8 cellular contexts compared by ENCODE assay signal in genomic region chr5:83471405-83472212, GRCh38. TPM values are rescaled to one million over a fixed set of nuclear protein-coding genes. Genes with fewer than 3 reads are reported as not detected.
A peak's percentile ranks its signal among the peaks of the same experiment; 100 is the strongest.
DNase-seq lines count a peak whose midpoint lies in the region; ATAC-seq and TF ChIP-seq lines count a peak whose summit lies in the region.

Gene VCAN (plus strand): TSS chr5:83471744. CDS start chr5:83483519, 11,775 bp downstream.

- intact Hi-C loops in CD4-positive, alpha-beta T cell (cut with DNase I, micrococcal nuclease): loop anchor here in 1 of 2 experiments (5.0 kb wide), 1 partner anchor 1119 kb away; no protein-coding TSS in a partner anchor

- no peaks in the 10 kb centered on the region for H3K9me3 Mint-ChIP-seq in CD4-positive, alpha-beta T cell
- H3K9me3 Mint-ChIP-seq in activated T-helper 17 cell treated with anti-CD3 and anti-CD28 coated beads, Interleukin-2, amount 50 U/mL, for 72 hours: no peaks in the 10 kb centered on the region
- peaks cover 14% of the 10 kb centered on the region for H3K9me3 Mint-ChIP-seq in glutamatergic neuron (ENCODE audit: unreplicated experiment)

- CTCF ChIA-PET in CD4-positive, alpha-beta T cell (lab: Charles Lee): no interaction called here

- no peak within 1 kb of the TSS for H3K27ac Mint-ChIP-seq in CD4-positive, alpha-beta T cell
- H3K27ac Mint-ChIP-seq in activated T-helper 17 cell treated with anti-CD3 and anti-CD28 coated beads, Interleukin-2, amount 50 U/mL, for 72 hours: no peak within 1 kb of the TSS
- peak within 1 kb of the TSS; percentile 94 for H3K27ac Mint-ChIP-seq in glutamatergic neuron (ENCODE audit: unreplicated experiment)

- ATAC-seq in CD4-positive, alpha-beta T cell (ENCODE audit: poor library complexity): no peak
- ATAC-seq in activated T-helper 17 cell treated with anti-CD3 and anti-CD28 coated beads, Interleukin-2, amount 50 U/mL, for 72 hours (replicated peaks): no peak
- ATAC-seq in GM21786 (IDR thresholded peaks at IDR 0.05; ENCODE audit: unreplicated experiment) (no peak), HG02884 (IDR thresholded peaks at IDR 0.05; ENCODE audit: unreplicated experiment) (no peak)

- no peaks in the 10 kb centered on the region for H3K36me3 Mint-ChIP-seq in CD4-positive, alpha-beta T cell (ENCODE audit: low read depth)
- peaks cover 8% of the 10 kb centered on the region for H3K36me3 Mint-ChIP-seq in activated T-helper 17 cell treated with anti-CD3 and anti-CD28 coated beads, Interleukin-2, amount 50 U/mL, for 72 hours (ENCODE audit: low read depth)
- H3K36me3 Mint-ChIP-seq in glutamatergic neuron (ENCODE audit: unreplicated experiment): no peaks in the 10 kb centered on the region

- H2AFZ ChIP-seq in neuron (ENCODE audit: low read depth, low read length): peak within 1 kb of the TSS; percentile 71

- peaks cover 92% of the 10 kb centered on the region for H3K27me3 Mint-ChIP-seq in CD4-positive, alpha-beta T cell
- H3K27me3 Mint-ChIP-seq in activated T-helper 17 cell treated with anti-CD3 and anti-CD28 coated beads, Interleukin-2, amount 50 U/mL, for 72 hours: peaks cover 80% of the 10 kb centered on the region
- H3K27me3 Mint-ChIP-seq in glutamatergic neuron (ENCODE audit: unreplicated experiment): peaks cover 15% of the 10 kb centered on the region

- peak within 1 kb of the TSS; percentile 49 for H3K4me3 Mint-ChIP-seq in CD4-positive, alpha-beta T cell
- peak within 1 kb of the TSS; percentile 82 for H3K4me3 Mint-ChIP-seq in activated T-helper 17 cell treated with anti-CD3 and anti-CD28 coated beads, Interleukin-2, amount 50 U/mL, for 72 hours
- H3K4me3 Mint-ChIP-seq in glutamatergic neuron (ENCODE audit: unreplicated experiment): peak within 1 kb of the TSS; percentile 99

- POLR2A ChIA-PET in CD4-positive, alpha-beta T cell (lab: Charles Lee): no interaction called here

- H3K4me1 Mint-ChIP-seq in CD4-positive, alpha-beta T cell (ENCODE audit: low read depth): peaks cover 41% of the 10 kb centered on the region
- H3K4me1 Mint-ChIP-seq in activated T-helper 17 cell treated with anti-CD3 and anti-CD28 coated beads, Interleukin-2, amount 50 U/mL, for 72 hours: peaks cover 16% of the 10 kb centered on the region
- peaks cover 20% of the 10 kb centered on the region for H3K4me1 Mint-ChIP-seq in glutamatergic neuron (ENCODE audit: low read depth, unreplicated experiment)

- peak within 1 kb of the TSS; percentile 69 for H3K4me3 ChIP-seq in neuron (ENCODE audit: low read length)

- no peak for TF ChIP-seq CTCF in CD4-positive, alpha-beta T cell (IDR thresholded peaks at IDR 0.05)
- TF ChIP-seq CTCF in glutamatergic neuron (IDR thresholded peaks at IDR 0.05; ENCODE audit: partially characterized antibody, unreplicated experiment): no peak

- H3K36me3 ChIP-seq in neuron (ENCODE audit: insufficient read depth, low read length): peaks cover 8% of the 10 kb centered on the region

- no peak within 1 kb of the TSS for H3K27ac ChIP-seq in CD4-positive, alpha-beta T cell (ENCODE audit: low read depth, low read length)

- H3K9me3 ChIP-seq in CD4-positive, alpha-beta T cell (ENCODE audit: control insufficient read depth, low read length): no peaks in the 10 kb centered on the region
- no peaks in the 10 kb centered on the region for H3K9me3 ChIP-seq in neuron (ENCODE audit: low read length)

- no peak for DNase-seq in CD4-positive, alpha-beta T cell
- DNase-seq in HuH-7 (ENCODE audit: low spot score) (peak; percentile 28), glutamatergic neuron (peak; percentile 65), NCI-H187 treated with DMSO at 0.1 percent for 48 hours (lab: John Stamatoyannopoulos, UW) (no peak)

- H3K4me1 ChIP-seq in neuron (ENCODE audit: insufficient read depth, low read length): peaks cover 37% of the 10 kb centered on the region

- H3K27me3 ChIP-seq in CD4-positive, alpha-beta T cell (ENCODE audit: control insufficient read depth, insufficient read depth, low read length): peaks cover 88% of the 10 kb centered on the region
- no peaks in the 10 kb centered on the region for H3K27me3 ChIP-seq in neuron (ENCODE audit: insufficient read depth, low read length)

RNA-seq across cellular contexts. Expression of gene VCAN, which starts in this region (rescaled TPM):
- 1 to 10 TPM; 6.4 to 7.1 TPM for total RNA-seq in CD4-positive, alpha-beta T cell
- total RNA-seq in activated T-helper 17 cell treated with anti-CD3 and anti-CD28 coated beads, Interleukin-2, amount 50 U/mL, for 72 hours: under 1 TPM in 1 of 2 donors, not detected in 1; 0.13 TPM
- 152 TPM for total RNA-seq in glutamatergic neuron (ENCODE audit: unreplicated experiment)

Comparison
In these comparisons a context has a peak if more than half of its experiments do, and no peak if none do; other contexts are left out.
1. RNA of gene VCAN (total RNA-seq): 152 TPM in glutamatergic neuron (single experiment); 6.4 to 7.1 TPM in CD4-positive, alpha-beta T cell and 0.13 TPM in activated T-helper 17 cell treated with anti-CD3 and anti-CD28 coated beads, Interleukin-2, amount 50 U/mL, for 72 hours; every median in the first group is over 10 times any median in the second.
2. DNase-seq: peak in HuH-7 (single experiment) and glutamatergic neuron (single experiment); none in CD4-positive, alpha-beta T cell (0 of 10) and NCI-H187 treated with DMSO at 0.1 percent for 48 hours (single experiment).
3. H3K4me3 Mint-ChIP-seq: peak in every context shown above with its lines; median percentile 99 in glutamatergic neuron; 82 in activated T-helper 17 cell treated with anti-CD3 and anti-CD28 coated beads, Interleukin-2, amount 50 U/mL, for 72 hours; 49 in CD4-positive, alpha-beta T cell.